ENCODE assay signal across 15 cellular contexts in genomic region chr6:75775219-75775618, GRCh38. TPM values are rescaled to one million over a fixed set of nuclear protein-coding genes. Genes with fewer than 3 reads are reported as not detected.
DNase-seq lines count a peak whose midpoint lies in the region; ATAC-seq and TF ChIP-seq lines count a peak whose summit lies in the region.
"Had no signal": no experiment of that assay in that cellular context is flagged by ENCODE, and none has a peak within 500 bp of the region (broad histone marks: within the 10 kb centered on the region; RNA-seq: fewer than 3 reads in every experiment).

No MANE protein-coding gene starts in this region.

- WGBS in thyroid gland, 2 donors: 78 to 84% methylated on average over 3 of the region's 3 CpGs

- no peak overlapping the region for H3K4me3 Mint-ChIP-seq in effector memory CD8-positive, alpha-beta T cell
- H3K4me3 Mint-ChIP-seq in immature natural killer cell: no peak overlapping the region
- H3K4me3 Mint-ChIP-seq: activated CD4-positive, alpha-beta memory T cell treated with anti-CD3 and anti-CD28 coated beads for 36 hours had no signal

- DNase-seq in DMS153 treated with DMSO at 0.1 percent for 48 hours (lab: John Stamatoyannopoulos, UW; ENCODE audit: unreplicated experiment) (peak; percentile 10), DMS153 (lab: John Stamatoyannopoulos, UW) (no peak), NCI-H510A (lab: John Stamatoyannopoulos, UW) (peak; percentile 59), fibroblast of villous mesenchyme (ENCODE audit: low read depth) (peak; percentile 20), thyroid gland (no peak), immature natural killer cell (no peak)
- no peak for DNase-seq in effector memory CD8-positive, alpha-beta T cell
- DNase-seq: activated CD4-positive, alpha-beta memory T cell treated with anti-CD3 and anti-CD28 coated beads for 36 hours; cortex of kidney; Kasumi-1; NCI-H774; SIG-M5 had no signal

- ATAC-seq in effector memory CD8-positive, alpha-beta T cell (replicated peaks): no peak

- H3K27me3 Mint-ChIP-seq in effector memory CD8-positive, alpha-beta T cell: no peaks in the 10 kb centered on the region
- peaks cover 0 to 1% (median 0%) of the 10 kb centered on the region in 3 donors for H3K27me3 Mint-ChIP-seq in immature natural killer cell (ENCODE audit: low read depth in 3 of 3)
- H3K27me3 Mint-ChIP-seq: activated CD4-positive, alpha-beta memory T cell treated with anti-CD3 and anti-CD28 coated beads for 36 hours had no signal

- TF ChIP-seq EP300 in Ishikawa (IDR thresholded peaks at IDR 0.05; ENCODE audit: borderline replicate concordance): no peak

- H3K9me3 ChIP-seq in thyroid gland: no peaks in the 10 kb centered on the region
- H3K9me3 ChIP-seq: adrenal gland had no signal

- no peak for TF ChIP-seq RAD21 in Ishikawa (IDR thresholded peaks at IDR 0.05; ENCODE audit: low read depth)

- no peaks in the 10 kb centered on the region for H3K27me3 ChIP-seq in thyroid gland
- H3K27me3 ChIP-seq: adrenal gland had no signal

- TF ChIP-seq CTCF in fibroblast of villous mesenchyme (IDR thresholded peaks at IDR 0.05; ENCODE audit: insufficient read depth, low read depth, low read length) (no peak), thyroid gland (IDR thresholded peaks at IDR 0.05) (no peak)

- H3K4me1 ChIP-seq in thyroid gland: peaks cover 0 to 4% of the 10 kb centered on the region in 2 donors

- H3K27ac ChIP-seq in thyroid gland: no peak overlapping the region
- H3K27ac ChIP-seq: 22Rv1, adrenal gland had no signal

- H3K4me1 Mint-ChIP-seq in effector memory CD8-positive, alpha-beta T cell (ENCODE audit: low read depth in 2 of 2): peaks cover 5 to 8% of the 10 kb centered on the region in 2 donors
- H3K4me1 Mint-ChIP-seq in immature natural killer cell: no peaks in the 10 kb centered on the region

- H3K4me3 ChIP-seq in fibroblast of villous mesenchyme (ENCODE audit: low read depth, low read length) (no peak overlapping the region), thyroid gland (replicated peaks in 1 of 3) (no peak overlapping the region)
- H3K4me3 ChIP-seq: adrenal gland had no signal

- H3K36me3 Mint-ChIP-seq in effector memory CD8-positive, alpha-beta T cell (ENCODE audit: insufficient read depth): no peaks in the 10 kb centered on the region
- H3K36me3 Mint-ChIP-seq in immature natural killer cell: no peaks in the 10 kb centered on the region
- H3K36me3 Mint-ChIP-seq: activated CD4-positive, alpha-beta memory T cell treated with anti-CD3 and anti-CD28 coated beads for 36 hours had no signal

- H3K9me3 Mint-ChIP-seq in effector memory CD8-positive, alpha-beta T cell: no peaks in the 10 kb centered on the region
- H3K9me3 Mint-ChIP-seq in immature natural killer cell: no peaks in the 10 kb centered on the region
- H3K9me3 Mint-ChIP-seq: activated CD4-positive, alpha-beta memory T cell treated with anti-CD3 and anti-CD28 coated beads for 36 hours had no signal

- H3K27ac Mint-ChIP-seq in effector memory CD8-positive, alpha-beta T cell: no peak overlapping the region
- H3K27ac Mint-ChIP-seq in immature natural killer cell: no peak overlapping the region
- H3K27ac Mint-ChIP-seq: activated CD4-positive, alpha-beta memory T cell treated with anti-CD3 and anti-CD28 coated beads for 36 hours had no signal

- TF ChIP-seq POLR2A in thyroid gland (IDR thresholded peaks at IDR 0.05): no peak

- intact Hi-C loops in thyroid gland (cut with DNase I): no loop called here

- H3K36me3 ChIP-seq in thyroid gland: no peaks in the 10 kb centered on the region
- H3K36me3 ChIP-seq: adrenal gland had no signal

TF ChIP-seq in Ishikawa, 13 proteins besides CTCF, POLR2A, EP300 and RAD21:
- no peak for TF ChIP-seq EGR1 (IDR thresholded peaks at IDR 0.05)
- no peak for TF ChIP-seq TEAD4 (IDR thresholded peaks at IDR 0.05)
- TF ChIP-seq NFIC (IDR thresholded peaks at IDR 0.05): peak; percentile 22; the same call in 1 of the 2 replicates
- TF ChIP-seq REST (IDR thresholded peaks at IDR 0.05; ENCODE audit: low read depth): no peak

RNA-seq across cellular contexts. Expression of gene MYO6, which starts 26.2 kb away (rescaled TPM):
- total RNA-seq in fibroblast of villous mesenchyme (14.2 and 15.1 TPM in 2 replicates), thyroid gland (10 to 100 TPM; 36.1 to 45.3 (median 39.1) TPM)
- polyA plus RNA-seq in immature natural killer cell: 1 to 10 TPM in 2 of 3 donors, under 1 TPM in 1; 0.75 to 5.6 (median 4.7) TPM

Comparison
In these comparisons a context has a peak if more than half of its experiments do, and no peak if none do; other contexts are left out.
1. DNase-seq: peak in DMS153 treated with DMSO at 0.1 percent for 48 hours (single experiment), NCI-H510A (single experiment) and fibroblast of villous mesenchyme (single experiment); none in DMS153 (single experiment), thyroid gland (0 of 2), effector memory CD8-positive, alpha-beta T cell (0 of 3) and immature natural killer cell (0 of 3).